In the genomic region with DNA sequence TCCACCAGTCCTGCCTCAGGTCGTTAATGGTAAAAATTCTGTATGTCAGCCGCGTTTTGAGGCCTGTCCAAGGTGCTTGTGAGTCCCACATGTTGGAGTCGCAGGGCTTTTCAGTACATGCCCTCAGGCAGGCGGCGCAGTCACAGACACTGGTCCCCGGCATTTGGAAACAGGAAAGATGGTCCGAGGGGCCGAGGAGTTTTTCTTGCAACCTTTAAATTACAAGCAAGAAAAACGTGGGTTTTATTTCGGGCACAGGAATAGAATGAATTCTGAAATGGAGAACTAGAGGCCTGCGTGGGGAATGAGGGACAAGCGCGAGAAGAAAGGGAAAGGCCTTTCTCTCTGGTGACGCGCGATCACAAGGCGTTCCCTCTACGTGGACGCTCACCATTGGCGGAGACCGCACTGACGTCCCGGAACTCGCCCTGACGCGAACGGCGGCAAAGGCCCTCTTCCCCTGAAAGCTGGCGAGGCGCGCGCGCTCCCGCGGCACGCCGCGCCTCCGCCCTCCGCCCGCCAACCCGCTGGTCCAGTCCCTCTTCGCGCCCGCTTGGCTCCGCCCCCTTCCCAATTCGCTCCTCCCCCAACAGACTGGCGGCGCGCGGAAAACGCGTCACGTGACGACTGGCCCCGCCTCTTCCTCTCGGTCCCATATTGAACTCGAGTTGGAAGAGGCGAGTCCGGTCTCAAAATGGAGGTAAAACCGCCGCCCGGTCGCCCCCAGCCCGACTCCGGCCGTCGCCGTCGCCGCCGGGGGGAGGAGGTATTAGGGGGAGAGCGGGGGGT, we compare ENCODE assay signal across 1 cellular context.
TF ChIP-seq lines count a peak whose summit lies in the region.

Gene HNRNPA3, plus strand, starts transcription at position 689 of the 789 bp plus-strand sequence. Its CDS starts 6 bp downstream, at position 695.

TF ChIP-seq in HepG2, 621 proteins besides CTCF, POLR2A, EP300 and RAD21 (continued from another document and continues in another):
- TF ChIP-seq, protein P1, sequence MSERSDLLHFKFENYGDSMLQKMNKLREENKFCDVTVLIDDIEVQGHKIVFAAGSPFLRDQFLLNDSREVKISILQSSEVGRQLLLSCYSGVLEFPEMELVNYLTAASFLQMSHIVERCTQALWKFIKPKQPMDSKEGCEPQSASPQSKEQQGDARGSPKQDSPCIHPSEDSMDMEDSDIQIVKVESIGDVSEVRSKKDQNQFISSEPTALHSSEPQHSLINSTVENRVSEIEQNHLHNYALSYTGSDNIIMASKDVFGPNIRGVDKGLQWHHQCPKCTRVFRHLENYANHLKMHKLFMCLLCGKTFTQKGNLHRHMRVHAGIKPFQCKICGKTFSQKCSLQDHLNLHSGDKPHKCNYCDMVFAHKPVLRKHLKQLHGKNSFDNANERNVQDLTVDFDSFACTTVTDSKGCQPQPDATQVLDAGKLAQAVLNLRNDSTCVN (CRISPR knock-in tag; IDR thresholded peaks at IDR 0.05; ENCODE audit: borderline replicate concordance): no peak; the same call in 1 of the 2 replicates
- no peak; the same call in 1 of the 2 replicates for TF ChIP-seq ISL2 (CRISPR knock-in tag; IDR thresholded peaks at IDR 0.05)
- TF ChIP-seq, protein P2, sequence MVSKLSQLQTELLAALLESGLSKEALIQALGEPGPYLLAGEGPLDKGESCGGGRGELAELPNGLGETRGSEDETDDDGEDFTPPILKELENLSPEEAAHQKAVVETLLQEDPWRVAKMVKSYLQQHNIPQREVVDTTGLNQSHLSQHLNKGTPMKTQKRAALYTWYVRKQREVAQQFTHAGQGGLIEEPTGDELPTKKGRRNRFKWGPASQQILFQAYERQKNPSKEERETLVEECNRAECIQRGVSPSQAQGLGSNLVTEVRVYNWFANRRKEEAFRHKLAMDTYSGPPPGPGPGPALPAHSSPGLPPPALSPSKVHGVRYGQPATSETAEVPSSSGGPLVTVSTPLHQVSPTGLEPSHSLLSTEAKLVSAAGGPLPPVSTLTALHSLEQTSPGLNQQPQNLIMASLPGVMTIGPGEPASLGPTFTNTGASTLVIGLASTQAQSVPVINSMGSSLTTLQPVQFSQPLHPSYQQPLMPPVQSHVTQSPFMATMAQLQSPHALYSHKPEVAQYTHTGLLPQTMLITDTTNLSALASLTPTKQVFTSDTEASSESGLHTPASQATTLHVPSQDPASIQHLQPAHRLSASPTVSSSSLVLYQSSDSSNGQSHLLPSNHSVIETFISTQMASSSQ (IDR thresholded peaks at IDR 0.05; ENCODE audit: low read depth): 0 out of 2 replicates have a peak, but pooled peaks have one; percentile 31
- TF ChIP-seq, protein P2 (CRISPR knock-in tag; IDR thresholded peaks at IDR 0.05; ENCODE audit: borderline replicate concordance): peak; percentile 70
- TF ChIP-seq, protein P3, sequence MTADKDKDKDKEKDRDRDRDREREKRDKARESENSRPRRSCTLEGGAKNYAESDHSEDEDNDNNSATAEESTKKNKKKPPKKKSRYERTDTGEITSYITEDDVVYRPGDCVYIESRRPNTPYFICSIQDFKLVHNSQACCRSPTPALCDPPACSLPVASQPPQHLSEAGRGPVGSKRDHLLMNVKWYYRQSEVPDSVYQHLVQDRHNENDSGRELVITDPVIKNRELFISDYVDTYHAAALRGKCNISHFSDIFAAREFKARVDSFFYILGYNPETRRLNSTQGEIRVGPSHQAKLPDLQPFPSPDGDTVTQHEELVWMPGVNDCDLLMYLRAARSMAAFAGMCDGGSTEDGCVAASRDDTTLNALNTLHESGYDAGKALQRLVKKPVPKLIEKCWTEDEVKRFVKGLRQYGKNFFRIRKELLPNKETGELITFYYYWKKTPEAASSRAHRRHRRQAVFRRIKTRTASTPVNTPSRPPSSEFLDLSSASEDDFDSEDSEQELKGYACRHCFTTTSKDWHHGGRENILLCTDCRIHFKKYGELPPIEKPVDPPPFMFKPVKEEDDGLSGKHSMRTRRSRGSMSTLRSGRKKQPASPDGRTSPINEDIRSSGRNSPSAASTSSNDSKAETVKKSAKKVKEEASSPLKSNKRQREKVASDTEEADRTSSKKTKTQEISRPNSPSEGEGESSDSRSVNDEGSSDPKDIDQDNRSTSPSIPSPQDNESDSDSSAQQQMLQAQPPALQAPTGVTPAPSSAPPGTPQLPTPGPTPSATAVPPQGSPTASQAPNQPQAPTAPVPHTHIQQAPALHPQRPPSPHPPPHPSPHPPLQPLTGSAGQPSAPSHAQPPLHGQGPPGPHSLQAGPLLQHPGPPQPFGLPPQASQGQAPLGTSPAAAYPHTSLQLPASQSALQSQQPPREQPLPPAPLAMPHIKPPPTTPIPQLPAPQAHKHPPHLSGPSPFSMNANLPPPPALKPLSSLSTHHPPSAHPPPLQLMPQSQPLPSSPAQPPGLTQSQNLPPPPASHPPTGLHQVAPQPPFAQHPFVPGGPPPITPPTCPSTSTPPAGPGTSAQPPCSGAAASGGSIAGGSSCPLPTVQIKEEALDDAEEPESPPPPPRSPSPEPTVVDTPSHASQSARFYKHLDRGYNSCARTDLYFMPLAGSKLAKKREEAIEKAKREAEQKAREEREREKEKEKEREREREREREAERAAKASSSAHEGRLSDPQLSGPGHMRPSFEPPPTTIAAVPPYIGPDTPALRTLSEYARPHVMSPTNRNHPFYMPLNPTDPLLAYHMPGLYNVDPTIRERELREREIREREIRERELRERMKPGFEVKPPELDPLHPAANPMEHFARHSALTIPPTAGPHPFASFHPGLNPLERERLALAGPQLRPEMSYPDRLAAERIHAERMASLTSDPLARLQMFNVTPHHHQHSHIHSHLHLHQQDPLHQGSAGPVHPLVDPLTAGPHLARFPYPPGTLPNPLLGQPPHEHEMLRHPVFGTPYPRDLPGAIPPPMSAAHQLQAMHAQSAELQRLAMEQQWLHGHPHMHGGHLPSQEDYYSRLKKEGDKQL (CRISPR knock-in tag; IDR thresholded peaks at IDR 0.05; ENCODE audit: low read depth): no peak; the same call in 1 of the 2 replicates
- TF ChIP-seq, protein P4, sequence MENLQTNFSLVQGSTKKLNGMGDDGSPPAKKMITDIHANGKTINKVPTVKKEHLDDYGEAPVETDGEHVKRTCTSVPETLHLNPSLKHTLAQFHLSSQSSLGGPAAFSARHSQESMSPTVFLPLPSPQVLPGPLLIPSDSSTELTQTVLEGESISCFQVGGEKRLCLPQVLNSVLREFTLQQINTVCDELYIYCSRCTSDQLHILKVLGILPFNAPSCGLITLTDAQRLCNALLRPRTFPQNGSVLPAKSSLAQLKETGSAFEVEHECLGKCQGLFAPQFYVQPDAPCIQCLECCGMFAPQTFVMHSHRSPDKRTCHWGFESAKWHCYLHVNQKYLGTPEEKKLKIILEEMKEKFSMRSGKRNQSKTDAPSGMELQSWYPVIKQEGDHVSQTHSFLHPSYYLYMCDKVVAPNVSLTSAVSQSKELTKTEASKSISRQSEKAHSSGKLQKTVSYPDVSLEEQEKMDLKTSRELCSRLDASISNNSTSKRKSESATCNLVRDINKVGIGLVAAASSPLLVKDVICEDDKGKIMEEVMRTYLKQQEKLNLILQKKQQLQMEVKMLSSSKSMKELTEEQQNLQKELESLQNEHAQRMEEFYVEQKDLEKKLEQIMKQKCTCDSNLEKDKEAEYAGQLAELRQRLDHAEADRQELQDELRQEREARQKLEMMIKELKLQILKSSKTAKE (CRISPR knock-in tag; IDR thresholded peaks at IDR 0.05; ENCODE audit: borderline replicate concordance): no peak
- TF ChIP-seq ZHX1 (CRISPR knock-in tag; IDR thresholded peaks at IDR 0.05; ENCODE audit: low read depth): peak; percentile 31; the same call in 1 of the 2 replicates
- peak; percentile 96 for TF ChIP-seq ZFX (CRISPR knock-in tag; IDR thresholded peaks at IDR 0.05; ENCODE audit: low read depth)
- TF ChIP-seq DPF2 (CRISPR knock-in tag; IDR thresholded peaks at IDR 0.05; ENCODE audit: borderline replicate concordance, low read depth): no peak
- peak; percentile 85; the same call in 1 of the 2 replicates for TF ChIP-seq ZNF207 (IDR thresholded peaks at IDR 0.05; ENCODE audit: borderline replicate concordance)
- TF ChIP-seq ZNF850 (CRISPR knock-in tag; conservative IDR thresholded peaks at IDR 0.05): 0 out of 2 replicates have a peak, but pooled peaks have one; percentile 8
- TF ChIP-seq U2AF1 (optimal IDR thresholded peaks at IDR 0.05; ENCODE audit: low read depth, low read length): no peak
- TF ChIP-seq, protein P5, sequence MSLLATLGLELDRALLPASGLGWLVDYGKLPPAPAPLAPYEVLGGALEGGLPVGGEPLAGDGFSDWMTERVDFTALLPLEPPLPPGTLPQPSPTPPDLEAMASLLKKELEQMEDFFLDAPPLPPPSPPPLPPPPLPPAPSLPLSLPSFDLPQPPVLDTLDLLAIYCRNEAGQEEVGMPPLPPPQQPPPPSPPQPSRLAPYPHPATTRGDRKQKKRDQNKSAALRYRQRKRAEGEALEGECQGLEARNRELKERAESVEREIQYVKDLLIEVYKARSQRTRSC (CRISPR knock-in tag; IDR thresholded peaks at IDR 0.05; ENCODE audit: low read depth): 0 out of 2 replicates have a peak, but pooled peaks have one; percentile 38
- TF ChIP-seq PAF1 (CRISPR knock-in tag; IDR thresholded peaks at IDR 0.05): no peak
- TF ChIP-seq, protein P6, sequence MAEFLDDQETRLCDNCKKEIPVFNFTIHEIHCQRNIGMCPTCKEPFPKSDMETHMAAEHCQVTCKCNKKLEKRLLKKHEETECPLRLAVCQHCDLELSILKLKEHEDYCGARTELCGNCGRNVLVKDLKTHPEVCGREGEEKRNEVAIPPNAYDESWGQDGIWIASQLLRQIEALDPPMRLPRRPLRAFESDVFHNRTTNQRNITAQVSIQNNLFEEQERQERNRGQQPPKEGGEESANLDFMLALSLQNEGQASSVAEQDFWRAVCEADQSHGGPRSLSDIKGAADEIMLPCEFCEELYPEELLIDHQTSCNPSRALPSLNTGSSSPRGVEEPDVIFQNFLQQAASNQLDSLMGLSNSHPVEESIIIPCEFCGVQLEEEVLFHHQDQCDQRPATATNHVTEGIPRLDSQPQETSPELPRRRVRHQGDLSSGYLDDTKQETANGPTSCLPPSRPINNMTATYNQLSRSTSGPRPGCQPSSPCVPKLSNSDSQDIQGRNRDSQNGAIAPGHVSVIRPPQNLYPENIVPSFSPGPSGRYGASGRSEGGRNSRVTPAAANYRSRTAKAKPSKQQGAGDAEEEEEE (CRISPR knock-in tag; IDR thresholded peaks at IDR 0.05; ENCODE audit: borderline replicate concordance): no peak
- TF ChIP-seq, protein P7, sequence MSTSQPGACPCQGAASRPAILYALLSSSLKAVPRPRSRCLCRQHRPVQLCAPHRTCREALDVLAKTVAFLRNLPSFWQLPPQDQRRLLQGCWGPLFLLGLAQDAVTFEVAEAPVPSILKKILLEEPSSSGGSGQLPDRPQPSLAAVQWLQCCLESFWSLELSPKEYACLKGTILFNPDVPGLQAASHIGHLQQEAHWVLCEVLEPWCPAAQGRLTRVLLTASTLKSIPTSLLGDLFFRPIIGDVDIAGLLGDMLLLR (CRISPR knock-in tag; IDR thresholded peaks at IDR 0.05): 0 out of 2 replicates have a peak, but pooled peaks have one; percentile 42
- no peak for TF ChIP-seq ZFP36 (IDR thresholded peaks at IDR 0.05; ENCODE audit: borderline replicate concordance, low read depth, low read length, partially characterized antibody)
- TF ChIP-seq, protein P8, sequence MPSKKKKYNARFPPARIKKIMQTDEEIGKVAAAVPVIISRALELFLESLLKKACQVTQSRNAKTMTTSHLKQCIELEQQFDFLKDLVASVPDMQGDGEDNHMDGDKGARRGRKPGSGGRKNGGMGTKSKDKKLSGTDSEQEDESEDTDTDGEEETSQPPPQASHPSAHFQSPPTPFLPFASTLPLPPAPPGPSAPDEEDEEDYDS (CRISPR knock-in tag; IDR thresholded peaks at IDR 0.05): peak; percentile 95
- peak; percentile 14 for TF ChIP-seq TBL1XR1 (IDR thresholded peaks at IDR 0.05; ENCODE audit: borderline replicate concordance, low read length, partially characterized antibody)
- peak; percentile 98 for TF ChIP-seq E2F1 (CRISPR knock-in tag; IDR thresholded peaks at IDR 0.05)
- TF ChIP-seq ZNF3 (CRISPR knock-in tag; IDR thresholded peaks at IDR 0.05): peak; percentile 76
- TF ChIP-seq ZIK1 (CRISPR knock-in tag; IDR thresholded peaks at IDR 0.05; ENCODE audit: borderline replicate concordance, low read depth): 0 out of 2 replicates have a peak, but pooled peaks have one; percentile 24
- no peak for TF ChIP-seq DNMT1 (CRISPR knock-in tag; IDR thresholded peaks at IDR 0.05)
- no peak for TF ChIP-seq ZNF256 (CRISPR knock-in tag; conservative IDR thresholded peaks at IDR 0.05)
- no peak; the same call in 1 of the 2 replicates for TF ChIP-seq ZKSCAN8 (CRISPR knock-in tag; IDR thresholded peaks at IDR 0.05; ENCODE audit: borderline replicate concordance)
